In genomic region chr16:31084584-31085298, GRCh38 we compare ENCODE assay signal across 12 cellular contexts. TPM values are rescaled to one million over a fixed set of nuclear protein-coding genes. Genes with fewer than 3 reads are reported as not detected.
DNase-seq lines count a peak whose midpoint lies in the region; ATAC-seq and TF ChIP-seq lines count a peak whose summit lies in the region.
"Had no signal": no experiment of that assay in that cellular context is flagged by ENCODE, and none has a peak within 500 bp of the region (broad histone marks: within the 10 kb centered on the region; RNA-seq: fewer than 3 reads in every experiment).

No MANE protein-coding gene starts in this region.

- H3K4me3 ChIP-seq in RWPE2 (ENCODE audit: severe bottlenecking), result no peak overlapping the region
- H3K4me3 ChIP-seq: thyroid gland had no signal

- no peak overlapping the region for H3K27ac ChIP-seq in RWPE2 (ENCODE audit: poor library complexity, severe bottlenecking)
- H3K27ac ChIP-seq: thyroid gland had no signal

- DNase-seq in D341Med (ENCODE audit: low spot score) (peak; percentile 26), RWPE2 (ENCODE audit: low spot score) (peak; percentile 56), left lobe of liver (ENCODE audit: low spot score) (no peak), OCI-M2 (lab: John Stamatoyannopoulos, UW; ENCODE audit: unreplicated experiment) (no peak), NCI-H1092 (lab: John Stamatoyannopoulos, UW) (no peak)
- DNase-seq: KG1; NCI-H1105 treated with DMSO at 0.1 percent for 48 hours; NCI-H748 treated with DMSO at 0.1 percent for 48 hours; stimulated activated CD4-positive, alpha-beta T cell treated with anti-CD3 and anti-CD28 coated beads, Interleukin-4, amount 100 ng/mL, for 1 hour had no signal

- H3K36me3 ChIP-seq in RWPE2 (ENCODE audit: low read depth), result peaks cover 37% of the 10 kb centered on the region

- no peaks in the 10 kb centered on the region for H3K4me1 ChIP-seq in RWPE2 (ENCODE audit: insufficient read depth, poor library complexity, severe bottlenecking)
- H3K4me1 ChIP-seq: thyroid gland had no signal

- H3K27me3 ChIP-seq in RWPE2 (ENCODE audit: insufficient read depth, poor library complexity, severe bottlenecking), result no peaks in the 10 kb centered on the region
- H3K27me3 ChIP-seq: thyroid gland had no signal

- H3K9me3 ChIP-seq in RWPE2 (ENCODE audit: severe bottlenecking), result no peaks in the 10 kb centered on the region
- H3K9me3 ChIP-seq: thyroid gland had no signal

- no peak for TF ChIP-seq CTCF in RWPE2 (IDR thresholded peaks at IDR 0.05; ENCODE audit: poor library complexity, severe bottlenecking)

- ATAC-seq in RWPE2 (ENCODE audit: low read depth) (no peak), left lobe of liver (peak; percentile 14), GM19035 (IDR thresholded peaks at IDR 0.05; ENCODE audit: unreplicated experiment) (no peak)
- ATAC-seq: sciatic nerve had no signal

RNA-seq across cellular contexts. Expression of gene PRSS53, which starts 4.0 kb away (rescaled TPM):
- total RNA-seq in left lobe of liver, result 4.4 TPM

RNA-seq across cellular contexts. Expression of gene VKORC1, which starts 9.9 kb away (rescaled TPM):
- total RNA-seq in left lobe of liver, result 101 TPM

RNA-seq across cellular contexts. Expression of gene ZNF646, which starts 10.5 kb away (rescaled TPM):
- total RNA-seq in left lobe of liver, result 6.7 TPM

RNA-seq across cellular contexts. Expression of gene ZNF668, which starts 10.7 kb away (rescaled TPM):
- total RNA-seq in left lobe of liver, result 3.6 TPM

RNA-seq across cellular contexts. Expression of gene BCKDK, which starts 23.4 kb away (rescaled TPM):
- 42.7 TPM for total RNA-seq in left lobe of liver

Comparison
In these comparisons a context has a peak if more than half of its experiments do, and no peak if none do; other contexts are left out.
1. DNase-seq: peak in D341Med (single experiment) and RWPE2 (single experiment); none in left lobe of liver (single experiment), OCI-M2 (single experiment) and NCI-H1092 (single experiment).